ENCODE assay signal across 18 cellular contexts in the genomic region with DNA sequence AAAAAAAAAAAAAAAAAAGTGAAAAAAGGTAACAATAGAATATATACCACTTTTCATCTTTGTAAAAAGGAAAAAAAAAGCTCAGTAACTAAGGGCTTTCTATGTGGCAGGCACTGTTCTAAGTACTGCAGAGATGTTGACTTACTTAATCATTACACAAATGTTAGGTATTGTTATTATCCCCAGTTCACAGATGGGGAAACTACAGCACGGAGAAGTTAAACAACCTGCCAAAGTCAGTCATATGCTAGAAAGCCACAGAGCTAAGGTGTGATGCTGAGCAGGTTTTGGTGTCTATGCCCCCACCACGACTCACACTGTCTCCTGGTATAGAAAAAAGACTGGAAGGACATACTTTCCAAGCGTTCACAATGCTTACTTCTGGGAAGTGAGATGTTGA. TPM values are rescaled to one million over a fixed set of nuclear protein-coding genes. Genes with fewer than 3 reads are reported as not detected.
DNase-seq lines count a peak whose midpoint lies in the region; ATAC-seq, FAIRE-seq and TF ChIP-seq lines count a peak whose summit lies in the region.
"Had no signal": no experiment of that assay in that cellular context is flagged by ENCODE, and none has a peak within 500 bp of the region (broad histone marks: within the 10 kb centered on the region; RNA-seq: fewer than 3 reads in every experiment).

No MANE protein-coding gene starts in this region.

- FAIRE-seq in A549 (lab: Jason Lieb, UNC): no peak
- FAIRE-seq: D721Med had no signal

- H3K27ac ChIP-seq in A549 (peak overlapping the region; percentile 86 to 100), RWPE1 (peak overlapping the region; percentile 94; the same call in 1 of the 2 replicates)
- peak overlapping the region in 10 of 11 experiments; percentile 99 to 100 (median 100); a peak in 19 of 22 replicates for H3K27ac ChIP-seq in BLaER1 treated with 17β-estradiol and CSF1 and Interleukin-3, amounts not matched to agents 10 nM and 100 nM

- no peak for TF ChIP-seq RAD21 in A549 (conservative IDR thresholded peaks at IDR 0.05 in 1 of 2, IDR thresholded peaks at IDR 0.05 in 1 of 2)

- TF ChIP-seq POLR2A in A549 (IDR thresholded peaks at IDR 0.05; ENCODE audit: low read length): no peak

- DNase-seq in A549 (ENCODE audit: low read depth in 1 of 2, low spot score in 1 of 2) (no peak), RWPE1 (ENCODE audit: low spot score) (no peak), kidney tubule cell (ENCODE audit: low spot score) (peak; percentile 86), CD1c-positive myeloid dendritic cell (ENCODE audit: extremely low spot score) (no peak), putamen (ENCODE audit: low spot score) (no peak)
- no peak for DNase-seq in stimulated activated CD8-positive, alpha-beta memory T cell treated with anti-CD3 and anti-CD28 coated beads, Interleukin-4, amount 100 ng/mL, for 48 hours
- DNase-seq: CD8-positive, alpha-beta T cell; DND-41; HCEC 1CT; KBM-7; NCI-H1436 treated with DMSO at 0.1 percent for 48 hours; NCI-H2029 treated with DMSO at 0.1 percent for 48 hours; NCI-H2171 treated with DMSO at 0.1 percent for 48 hours; NCI-H446 treated with DMSO at 0.1 percent for 48 hours; NCI-H748 treated with DMSO at 0.1 percent for 48 hours had no signal

- peak in 1 of 2 experiments; percentile 23; a peak in 3 of 6 replicates for ATAC-seq in A549
- ATAC-seq: CD8-positive, alpha-beta T cell; Right ventricle myocardium inferior had no signal

- POLR2A ChIA-PET in A549 (lab: Yijun Ruan, JAX) (interaction anchor here (0.7 kb wide), 1 partner anchor 198 kb away, joined by 6 read pairs; no protein-coding TSS in a partner anchor), RWPE1 (lab: Yijun Ruan, JAX; ENCODE audit: low non-redundant PET) (no interaction called here)

- H3K4me2 ChIP-seq in A549: peak overlapping the region; percentile 33
- peak overlapping the region in 4 of 11 experiments; percentile 7 to 86 (median 82); a peak in 6 of 22 replicates for H3K4me2 ChIP-seq in BLaER1 treated with 17β-estradiol and CSF1 and Interleukin-3, amounts not matched to agents 10 nM and 100 nM

- TF ChIP-seq CTCF in A549 (IDR thresholded peaks at IDR 0.05) (no peak), RWPE1 (conservative IDR thresholded peaks at IDR 0.05; ENCODE audit: low read depth) (no peak)

- no peaks in the 10 kb centered on the region for H3K36me3 ChIP-seq in BLaER1 treated with 17β-estradiol and CSF1 and Interleukin-3, amounts not matched to agents 10 nM and 100 nM

- CTCF ChIA-PET in A549 (lab: Yijun Ruan, JAX) (interaction anchor here (1.0 kb wide), 1 partner anchor 142 kb away, joined by 3 read pairs; no protein-coding TSS in a partner anchor), RWPE1 (lab: Yijun Ruan, JAX) (no interaction called here)

- TF ChIP-seq EP300 in A549 (IDR thresholded peaks at IDR 0.05): no peak

- H3K27me3 ChIP-seq in BLaER1 treated with 17β-estradiol and CSF1 and Interleukin-3, amounts not matched to agents 10 nM and 100 nM: no peaks in the 10 kb centered on the region

- H3K4me1 ChIP-seq in A549: peaks cover 45% of the 10 kb centered on the region
- H3K4me1 ChIP-seq in BLaER1 treated with 17β-estradiol and CSF1 and Interleukin-3, amounts not matched to agents 10 nM and 100 nM: peaks cover 48 to 79% (median 70%) of the 10 kb centered on the region in 10 experiments

- peak overlapping the region in 4 of 11 experiments; percentile 24 to 100 (median 100); a peak in 7 of 22 replicates for H3K9ac ChIP-seq in BLaER1 treated with 17β-estradiol and CSF1 and Interleukin-3, amounts not matched to agents 10 nM and 100 nM

- no peaks in the 10 kb centered on the region for H3K9me3 ChIP-seq in A549
- H3K9me3 ChIP-seq in BLaER1 treated with 17β-estradiol and CSF1 and Interleukin-3, amounts not matched to agents 10 nM and 100 nM (replicated peaks in 1 of 11): peaks cover 0 to 7% (median 0%) of the 10 kb centered on the region in 11 experiments; a peak in 1 of 22 replicates

- 33% methylated on average over 3 of the region's 3 CpGs for WGBS in A549 (ENCODE audit: missing lambda C conversion rate)

- H4K20me1 ChIP-seq in BLaER1 treated with 17β-estradiol and CSF1 and Interleukin-3, amounts not matched to agents 10 nM and 100 nM: no peaks in the 10 kb centered on the region

- no peak overlapping the region for H3K4me3 ChIP-seq in A549
- no peak overlapping the region for H3K4me3 ChIP-seq in BLaER1 treated with 17β-estradiol and CSF1 and Interleukin-3, amounts not matched to agents 10 nM and 100 nM

TF ChIP-seq in A549, 52 proteins besides CTCF, POLR2A, EP300 and RAD21:
- TF ChIP-seq, protein P1, sequence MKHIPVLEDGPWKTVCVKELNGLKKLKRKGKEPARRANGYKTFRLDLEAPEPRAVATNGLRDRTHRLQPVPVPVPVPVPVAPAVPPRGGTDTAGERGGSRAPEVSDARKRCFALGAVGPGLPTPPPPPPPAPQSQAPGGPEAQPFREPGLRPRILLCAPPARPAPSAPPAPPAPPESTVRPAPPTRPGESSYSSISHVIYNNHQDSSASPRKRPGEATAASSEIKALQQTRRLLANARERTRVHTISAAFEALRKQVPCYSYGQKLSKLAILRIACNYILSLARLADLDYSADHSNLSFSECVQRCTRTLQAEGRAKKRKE (CRISPR knock-in tag; IDR thresholded peaks at IDR 0.05; ENCODE audit: low read depth): no peak
- TF ChIP-seq KDM1A (IDR thresholded peaks at IDR 0.05; ENCODE audit: low read depth) (no peak), EHMT2 (IDR thresholded peaks at IDR 0.05; ENCODE audit: low read depth) (no peak), JUN (IDR thresholded peaks at IDR 0.05) (no peak), CEBPB (IDR thresholded peaks at IDR 0.05) (no peak), EHF (CRISPR knock-in tag; IDR thresholded peaks at IDR 0.05) (no peak), NPAS2 (CRISPR knock-in tag; IDR thresholded peaks at IDR 0.05; ENCODE audit: borderline replicate concordance) (no peak), HOXB13 (CRISPR knock-in tag; IDR thresholded peaks at IDR 0.05; ENCODE audit: low read depth) (no peak), FOSL2 (IDR thresholded peaks at IDR 0.05) (no peak), FOSL2 (CRISPR knock-in tag; IDR thresholded peaks at IDR 0.05) (no peak), HOXB5 (CRISPR knock-in tag; IDR thresholded peaks at IDR 0.05) (no peak), KDM5A (IDR thresholded peaks at IDR 0.05) (no peak), RNF2 (IDR thresholded peaks at IDR 0.05; ENCODE audit: borderline replicate concordance, low read depth) (no peak), HOXA7 (CRISPR knock-in tag; IDR thresholded peaks at IDR 0.05) (no peak), JUNB (IDR thresholded peaks at IDR 0.05) (no peak), NFE2L2 (conservative IDR thresholded peaks at IDR 0.05; ENCODE audit: low read length) (no peak)
- TF ChIP-seq, protein P2, sequence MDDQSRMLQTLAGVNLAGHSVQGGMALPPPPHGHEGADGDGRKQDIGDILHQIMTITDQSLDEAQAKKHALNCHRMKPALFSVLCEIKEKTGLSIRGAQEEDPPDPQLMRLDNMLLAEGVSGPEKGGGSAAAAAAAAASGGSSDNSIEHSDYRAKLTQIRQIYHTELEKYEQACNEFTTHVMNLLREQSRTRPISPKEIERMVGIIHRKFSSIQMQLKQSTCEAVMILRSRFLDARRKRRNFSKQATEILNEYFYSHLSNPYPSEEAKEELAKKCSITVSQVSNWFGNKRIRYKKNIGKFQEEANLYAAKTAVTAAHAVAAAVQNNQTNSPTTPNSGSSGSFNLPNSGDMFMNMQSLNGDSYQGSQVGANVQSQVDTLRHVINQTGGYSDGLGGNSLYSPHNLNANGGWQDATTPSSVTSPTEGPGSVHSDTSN (IDR thresholded peaks at IDR 0.05): no peak
- TF ChIP-seq, protein P3, sequence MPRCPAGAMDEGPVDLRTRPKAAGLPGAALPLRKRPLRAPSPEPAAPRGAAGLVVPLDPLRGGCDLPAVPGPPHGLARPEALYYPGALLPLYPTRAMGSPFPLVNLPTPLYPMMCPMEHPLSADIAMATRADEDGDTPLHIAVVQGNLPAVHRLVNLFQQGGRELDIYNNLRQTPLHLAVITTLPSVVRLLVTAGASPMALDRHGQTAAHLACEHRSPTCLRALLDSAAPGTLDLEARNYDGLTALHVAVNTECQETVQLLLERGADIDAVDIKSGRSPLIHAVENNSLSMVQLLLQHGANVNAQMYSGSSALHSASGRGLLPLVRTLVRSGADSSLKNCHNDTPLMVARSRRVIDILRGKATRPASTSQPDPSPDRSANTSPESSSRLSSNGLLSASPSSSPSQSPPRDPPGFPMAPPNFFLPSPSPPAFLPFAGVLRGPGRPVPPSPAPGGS (IDR thresholded peaks at IDR 0.05): no peak

RNA-seq across cellular contexts. Expression of a gene that starts 6.6 kb away (rescaled TPM):
- polyA plus RNA-seq in A549 (2011; rRNA removed): 38.1 and 106 TPM in 2 replicates
- polyA plus RNA-seq in A549 (2012; cell fraction: cytosol; rRNA removed): 16.8 and 21.2 TPM in 2 replicates
- polyA plus RNA-seq in A549 (2012; cell fraction: nucleus; rRNA removed): 12.3 and 16.1 TPM in 2 replicates
- polyA plus RNA-seq in A549 (2017; fragmentation: RNase III; extraction: RNeasy Plus Mini Kit Qiagen cat#74134 plus additional on column Dnase treatment): 34.4 to 37.5 TPM (median 36.1 TPM) in 3 replicates
- polyA minus RNA-seq in A549 (2011; rRNA and poly(A)+ RNA removed): 41.1 and 125 TPM in 2 replicates

RNA-seq across cellular contexts. Expression of a gene that starts 27.1 kb away (rescaled TPM):
- polyA plus RNA-seq in A549 (2011; rRNA removed) (119 and 180 TPM in 2 replicates), A549 (2017; fragmentation: RNase III; extraction: RNeasy Plus Mini Kit Qiagen cat#74134 plus additional on column Dnase treatment) (140 to 141 TPM (median 141 TPM) in 3 replicates)
- polyA plus RNA-seq in A549 (2012; cell fraction: cytosol; rRNA removed): 79.7 and 102 TPM in 2 replicates
- polyA plus RNA-seq in A549 (2012; cell fraction: nucleus; rRNA removed): 74.1 and 125 TPM in 2 replicates
- polyA minus RNA-seq in A549 (2011; rRNA and poly(A)+ RNA removed): 52.7 and 59.3 TPM in 2 replicates

RNA-seq across cellular contexts. Expression of a gene that starts 39.9 kb away (rescaled TPM):
- polyA plus RNA-seq in A549 (2011; rRNA removed) (not detected in 2 replicates), A549 (2017; fragmentation: RNase III; extraction: RNeasy Plus Mini Kit Qiagen cat#74134 plus additional on column Dnase treatment) (not detected in 3 replicates)
- not detected in 2 replicates for polyA plus RNA-seq in A549 (2012; cell fraction: cytosol; rRNA removed)
- not detected in 2 replicates for polyA plus RNA-seq in A549 (2012; cell fraction: nucleus; rRNA removed)
- polyA minus RNA-seq in A549 (2011; rRNA and poly(A)+ RNA removed): not detected in 2 replicates
